In genomic region chr22:21755855-21756284, GRCh38 we compare ENCODE assay signal across 10 cellular contexts. TPM values are rescaled to one million over a fixed set of nuclear protein-coding genes. Genes with fewer than 3 reads are reported as not detected.
DNase-seq lines count a peak whose midpoint lies in the region; ATAC-seq and TF ChIP-seq lines count a peak whose summit lies in the region.
"Had no signal": no experiment of that assay in that cellular context is flagged by ENCODE, and none has a peak within 500 bp of the region (broad histone marks: within the 10 kb centered on the region; RNA-seq: fewer than 3 reads in every experiment).

No MANE protein-coding gene starts in this region.

- H3K9me3 ChIP-seq in OCI-LY1 (ENCODE audit: low read length) = no peaks in the 10 kb centered on the region

- no peaks in the 10 kb centered on the region for H3K9me2 ChIP-seq in OCI-LY1 (ENCODE audit: low read depth, low read length)

- BruUV-seq in Calu3 (replicated peaks; lab: Mats Ljungman, UMichigan) = no TSS peak

- H3K4me1 Mint-ChIP-seq in nephron = peaks cover 49% of the 10 kb centered on the region
- H3K4me1 Mint-ChIP-seq in Calu3 (ENCODE audit: low read depth, unreplicated experiment) = peaks cover 7% of the 10 kb centered on the region

- no peak overlapping the region; the same call in 1 of the 2 replicates for H3K9ac ChIP-seq in OCI-LY1 (ENCODE audit: low read length)

- H3K79me2 ChIP-seq in OCI-LY1 (ENCODE audit: insufficient read depth, low read length) = no peaks in the 10 kb centered on the region

- no peak for ATAC-seq in HG03135 (IDR thresholded peaks at IDR 0.05; ENCODE audit: unreplicated experiment)

- peak overlapping the region; percentile 47 for H3K4me2 ChIP-seq in OCI-LY1 (ENCODE audit: low read length)

- peak overlapping the region; percentile 74 for H3K27ac ChIP-seq in OCI-LY1 (ENCODE audit: low read depth, low read length, poor library complexity, severe bottlenecking)
- H3K27ac ChIP-seq in caudate nucleus (ENCODE audit: low read depth, low read length) = peak overlapping the region; percentile 87

- no peak overlapping the region for H2AFZ ChIP-seq in OCI-LY1 (ENCODE audit: low read length)

- intact Hi-C loops in Calu3 (cut with micrococcal nuclease; ENCODE audit: unreplicated experiment) = no loop called here

- CTCF ChIA-PET in Calu3 (lab: Charles Lee) = no interaction called here

- no peaks in the 10 kb centered on the region for H3K27me3 Mint-ChIP-seq in nephron (ENCODE audit: low read depth)
- H3K27me3 Mint-ChIP-seq in Calu3 (ENCODE audit: unreplicated experiment) = no peaks in the 10 kb centered on the region

- H3K9me3 Mint-ChIP-seq in nephron = no peaks in the 10 kb centered on the region
- H3K9me3 Mint-ChIP-seq in Calu3 (ENCODE audit: low read depth, unreplicated experiment) = no peaks in the 10 kb centered on the region

- no peak overlapping the region for H3K4me3 ChIP-seq in OCI-LY1 (ENCODE audit: low read depth, low read length, poor library complexity, severe bottlenecking)

- peaks cover 13% of the 10 kb centered on the region; the same call in 1 of the 2 replicates for H3K36me3 ChIP-seq in OCI-LY1 (ENCODE audit: insufficient read depth, low read length)

- TF ChIP-seq CTCF in OCI-LY1 (IDR thresholded peaks at IDR 0.05; ENCODE audit: low read length) (no peak), nephron (IDR thresholded peaks at IDR 0.05; ENCODE audit: unreplicated experiment in 3 of 3) (no peak), Calu3 (IDR thresholded peaks at IDR 0.05; ENCODE audit: unreplicated experiment) (no peak)

- no peak overlapping the region for H3K4me3 Mint-ChIP-seq in nephron
- H3K4me3 Mint-ChIP-seq in Calu3 (ENCODE audit: low read depth, unreplicated experiment) = no peak overlapping the region

- H3K4me1 ChIP-seq in OCI-LY1 (ENCODE audit: insufficient read depth, low read length, severe bottlenecking) = peaks cover 40% of the 10 kb centered on the region

- peak overlapping the region; percentile 10 to 82 (median 55) for H3K27ac Mint-ChIP-seq in nephron
- H3K27ac Mint-ChIP-seq in Calu3 (ENCODE audit: unreplicated experiment) = no peak overlapping the region

- H3K27me3 ChIP-seq in OCI-LY1 (ENCODE audit: insufficient read depth, low read length) = no peaks in the 10 kb centered on the region

- peaks cover 17% of the 10 kb centered on the region for H3K36me3 Mint-ChIP-seq in nephron (ENCODE audit: low read depth)
- H3K36me3 Mint-ChIP-seq in Calu3 (ENCODE audit: insufficient read depth, unreplicated experiment) = peaks cover 25% of the 10 kb centered on the region

- DNase-seq in GM04503 (ENCODE audit: low read depth) = peak; percentile 54
- DNase-seq in caudate nucleus (lab: John Stamatoyannopoulos, UW) = peak in 4 of 61 donors; percentile 21 to 55 (median 30)
- no peak for DNase-seq in SIG-M5 treated with dmso at 0.1 percent for 504 hours (lab: John Stamatoyannopoulos, UW; ENCODE audit: unreplicated experiment)
- DNase-seq in Calu3 = no peak
- DNase-seq in HuH-7 (ENCODE audit: low spot score) = no peak
- DNase-seq: activated CD8-positive, alpha-beta memory T cell treated with anti-CD3 and anti-CD28 coated beads, Interleukin-2, amount 50 U/mL, for 48 hours; foreskin melanocyte had no signal

- no peaks in the 10 kb centered on the region for H3F3A ChIP-seq in OCI-LY1 (ENCODE audit: insufficient read depth, low read length)

- no peaks in the 10 kb centered on the region for H4K20me1 ChIP-seq in OCI-LY1 (ENCODE audit: insufficient read depth, low read length)

RNA-seq across cellular contexts. Expression of gene YPEL1, which starts 20.3 kb away (rescaled TPM):
- total RNA-seq in Calu3 (2022) = 1.7 and 3.3 TPM in 2 replicates
